ENCODE assay signal across 20 cellular contexts in the genomic region with DNA sequence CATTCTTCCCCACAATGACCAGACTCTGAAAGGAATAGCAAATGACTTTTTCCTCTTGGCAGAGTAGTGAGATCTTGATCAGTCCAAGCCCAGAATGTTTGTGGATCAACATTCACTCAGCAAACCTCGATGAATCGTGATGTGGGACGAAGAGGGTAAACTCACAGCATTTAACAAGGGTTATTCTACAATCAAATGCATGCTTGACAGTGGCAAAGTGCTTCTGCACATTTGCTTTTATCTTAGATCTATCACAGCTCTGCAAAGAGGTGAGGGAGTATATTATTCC. TPM values are rescaled to one million over a fixed set of nuclear protein-coding genes. Genes with fewer than 3 reads are reported as not detected.
"Had no signal": no experiment of that assay in that cellular context is flagged by ENCODE, and none has a peak within 500 bp of the region (broad histone marks: within the 10 kb centered on the region; RNA-seq: fewer than 3 reads in every experiment).

No MANE protein-coding gene starts in this region.

- DNase-seq: activated CD8-positive, alpha-beta memory T cell treated with anti-CD3 and anti-CD28 coated beads, Interleukin-2, amount 50 U/mL, for 4 hours; activated gamma-delta T cell; amniotic stem cell; cortex of kidney; effector CD4-positive, alpha-beta T cell; esophagus squamous epithelium; left cardiac atrium; lower lobe of right lung; naive thymus-derived CD4-positive, alpha-beta T cell; posterior cingulate gyrus; retina; small intestine; T-helper 17 cell; trophoblast cell had no signal

- H3K27me3 ChIP-seq: brain microvascular endothelial cell, esophagus squamous epithelium had no signal

- H3K4me1 Mint-ChIP-seq: activated CD4-positive, alpha-beta T cell treated with anti-CD3 and anti-CD28 coated beads for 36 hours; T-helper 17 cell had no signal

- FAIRE-seq: endothelial cell of umbilical vein, frontal cortex, small intestine had no signal

- H3K27ac ChIP-seq: esophagus squamous epithelium, lower lobe of right lung had no signal

- ATAC-seq: lower lobe of right lung; naive thymus-derived CD4-positive, alpha-beta T cell; T-helper 17 cell had no signal

- H3K36me3 Mint-ChIP-seq: activated naive CD8-positive, alpha-beta T cell; naive thymus-derived CD4-positive, alpha-beta T cell had no signal

- H3K9me3 Mint-ChIP-seq: activated CD4-positive, alpha-beta memory T cell treated with anti-CD3 and anti-CD28 coated beads, Interleukin-2, amount 10 ng/mL, durations not matched to agents 7 days and 5 days had no signal

- H3K4me3 ChIP-seq: esophagus squamous epithelium, lower lobe of right lung had no signal

- H3K4me3 Mint-ChIP-seq: activated CD4-positive, alpha-beta memory T cell treated with anti-CD3 and anti-CD28 coated beads, Interleukin-2, amount 10 ng/mL, durations not matched to agents 7 days and 5 days; activated CD4-positive, alpha-beta T cell treated with anti-CD3 and anti-CD28 coated beads for 36 hours; activated naive CD8-positive, alpha-beta T cell; naive thymus-derived CD4-positive, alpha-beta T cell; T-helper 17 cell had no signal

- H3K4me1 ChIP-seq: esophagus squamous epithelium, lower lobe of right lung had no signal

- H3K27ac Mint-ChIP-seq: activated CD4-positive, alpha-beta memory T cell treated with anti-CD3 and anti-CD28 coated beads, Interleukin-2, amount 10 ng/mL, durations not matched to agents 7 days and 5 days; activated CD4-positive, alpha-beta T cell treated with anti-CD3 and anti-CD28 coated beads for 36 hours; activated naive CD8-positive, alpha-beta T cell; naive thymus-derived CD4-positive, alpha-beta T cell; T-helper 17 cell had no signal

- H3K36me3 ChIP-seq: brain microvascular endothelial cell, esophagus squamous epithelium, lower lobe of right lung had no signal

- H3K9me3 ChIP-seq: esophagus squamous epithelium, lower lobe of right lung had no signal

RNA-seq across cellular contexts. Expression of a gene that starts 31.8 kb away (rescaled TPM):
- polyA plus RNA-seq: naive thymus-derived CD4-positive, alpha-beta T cell had no signal
